In the genomic region with DNA sequence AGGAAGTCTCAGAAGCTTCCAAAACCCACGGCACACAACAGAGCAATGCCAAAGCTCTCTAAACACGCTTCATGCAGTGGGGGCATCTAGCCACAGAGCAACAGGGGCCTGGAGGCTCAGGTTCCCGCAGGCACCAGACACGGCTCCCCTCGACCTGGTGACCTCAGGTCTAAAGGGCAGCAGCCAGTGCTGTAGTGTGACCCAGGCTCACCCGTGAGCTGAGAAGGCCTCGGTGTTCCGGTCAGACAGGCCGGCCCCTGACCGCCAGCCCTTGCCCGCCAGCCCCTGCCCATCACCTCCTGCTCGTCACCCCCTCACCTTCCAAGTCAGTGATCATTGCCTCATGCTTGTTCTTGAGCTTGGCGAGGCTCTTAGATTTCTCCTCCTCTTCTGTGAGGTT, we compare ENCODE assay signal across 21 cellular contexts. TPM values are rescaled to one million over a fixed set of nuclear protein-coding genes. Genes with fewer than 3 reads are reported as not detected.
DNase-seq lines count a peak whose midpoint lies in the region; ATAC-seq and TF ChIP-seq lines count a peak whose summit lies in the region.
"Had no signal": no experiment of that assay in that cellular context is flagged by ENCODE, and none has a peak within 500 bp of the region (broad histone marks: within the 10 kb centered on the region; RNA-seq: fewer than 3 reads in every experiment).

No MANE protein-coding gene starts in this region.

- H3K4me1 Mint-ChIP-seq in activated CD4-positive, alpha-beta T cell treated with anti-CD3 and anti-CD28 coated beads, Interleukin-2, amount 10 ng/mL, durations not matched to agents 7 days and 5 days: peaks cover 27% of the 10 kb centered on the region
- peaks cover 19 to 33% (median 20%) of the 10 kb centered on the region in 3 donors for H3K4me1 Mint-ChIP-seq in CD8-positive, alpha-beta memory T cell
- peaks cover 10% of the 10 kb centered on the region for H3K4me1 Mint-ChIP-seq in CD8-positive, alpha-beta T cell (ENCODE audit: low read depth)

- H3K36me3 ChIP-seq in CD8-positive, alpha-beta memory T cell (ENCODE audit: insufficient read depth, low read length): peaks cover 97% of the 10 kb centered on the region
- H3K36me3 ChIP-seq in esophagus muscularis mucosa (peaks cover 97 to 100% (median 99%) of the 10 kb centered on the region in 4 donors), sigmoid colon (peaks cover 73 to 100% (median 96%) of the 10 kb centered on the region in 4 donors)
- peaks cover 90% of the 10 kb centered on the region for H3K36me3 ChIP-seq in CD8-positive, alpha-beta T cell (ENCODE audit: insufficient read depth, low read length)

- TF ChIP-seq CTCF in esophagus muscularis mucosa (IDR thresholded peaks at IDR 0.05) (no peak), sigmoid colon (IDR thresholded peaks at IDR 0.05) (no peak)
- TF ChIP-seq CTCF in CD8-positive, alpha-beta T cell (IDR thresholded peaks at IDR 0.05): no peak

- no peak overlapping the region for H3K4me3 ChIP-seq in CD8-positive, alpha-beta memory T cell (ENCODE audit: low read length)
- H3K4me3 ChIP-seq in esophagus muscularis mucosa: no peak overlapping the region
- H3K4me3 ChIP-seq in sigmoid colon: no peak overlapping the region
- H3K4me3 ChIP-seq in CD8-positive, alpha-beta T cell (ENCODE audit: low read depth, low read length): no peak overlapping the region
- H3K4me3 ChIP-seq: GM12878, GM23248 had no signal

- CTCF ChIA-PET in activated CD4-positive, alpha-beta T cell treated with anti-CD3 and anti-CD28 coated beads, Interleukin-2, amount 10 ng/mL, durations not matched to agents 7 days and 5 days (lab: Charles Lee): interaction anchor here (0.5 to 5.2 kb wide), 8 partner anchors 9 to 212 kb away, joined by 3 to 44 read pairs (median 4); no protein-coding TSS in a partner anchor
- CTCF ChIA-PET in CD8-positive, alpha-beta memory T cell (lab: Charles Lee): interaction anchor here (0.8 to 6.3 kb wide), 12 partner anchors 15 to 188 kb away, joined by 3 to 116 read pairs (median 4); a partner anchor contains a TSS
- CTCF ChIA-PET in CD8-positive, alpha-beta T cell (lab: Charles Lee): interaction anchor here (0.6 to 11.2 kb wide), 11 partner anchors 12 to 1384 kb away, joined by 3 to 227 read pairs (median 4); no protein-coding TSS in a partner anchor

- no peak overlapping the region for H3K27ac ChIP-seq in CD8-positive, alpha-beta memory T cell (ENCODE audit: low read depth, low read length)
- H3K27ac ChIP-seq in esophagus muscularis mucosa (replicated peaks in 1 of 4) (peak overlapping the region; percentile 78 to 89 (median 84)), sigmoid colon (peak overlapping the region; percentile 77 to 100 (median 89))
- no peak overlapping the region for H3K27ac ChIP-seq in CD8-positive, alpha-beta T cell (ENCODE audit: low read depth, low read length)
- H3K27ac ChIP-seq: 22Rv1, GM23248 had no signal

- POLR2A ChIA-PET in activated CD4-positive, alpha-beta T cell treated with anti-CD3 and anti-CD28 coated beads, Interleukin-2, amount 10 ng/mL, durations not matched to agents 7 days and 5 days (lab: Charles Lee): interaction anchor here (0.6 kb wide), 1 partner anchor 446 kb away, joined by 4 read pairs; no protein-coding TSS in a partner anchor
- POLR2A ChIA-PET in CD8-positive, alpha-beta memory T cell (lab: Charles Lee): interaction anchor here (1.0 to 1.2 kb wide), 2 partner anchors 9 to 34 kb away, joined by 5 read pairs; no protein-coding TSS in a partner anchor
- POLR2A ChIA-PET in CD8-positive, alpha-beta T cell (lab: Charles Lee): interaction anchor here (1.5 to 2.3 kb wide), 2 partner anchors 90 to 172 kb away, joined by 3 to 7 read pairs; a partner anchor contains a TSS

- no peak for TF ChIP-seq EP300 in esophagus muscularis mucosa (IDR thresholded peaks at IDR 0.05)
- TF ChIP-seq EP300 in sigmoid colon (IDR thresholded peaks at IDR 0.05): no peak

- H3K27me3 Mint-ChIP-seq in activated CD4-positive, alpha-beta T cell treated with anti-CD3 and anti-CD28 coated beads, Interleukin-2, amount 10 ng/mL, durations not matched to agents 7 days and 5 days: no peaks in the 10 kb centered on the region
- peaks cover 0 to 3% of the 10 kb centered on the region in 2 donors for H3K27me3 Mint-ChIP-seq in CD8-positive, alpha-beta memory T cell
- H3K27me3 Mint-ChIP-seq in CD8-positive, alpha-beta T cell (ENCODE audit: low read depth): no peaks in the 10 kb centered on the region

- H3K4me3 Mint-ChIP-seq in activated CD4-positive, alpha-beta T cell treated with anti-CD3 and anti-CD28 coated beads, Interleukin-2, amount 10 ng/mL, durations not matched to agents 7 days and 5 days: no peak overlapping the region
- peak overlapping the region in 1 of 7 donors; percentile 16 for H3K4me3 Mint-ChIP-seq in CD8-positive, alpha-beta memory T cell
- no peak overlapping the region for H3K4me3 Mint-ChIP-seq in CD8-positive, alpha-beta T cell

- H3K27ac Mint-ChIP-seq in activated CD4-positive, alpha-beta T cell treated with anti-CD3 and anti-CD28 coated beads, Interleukin-2, amount 10 ng/mL, durations not matched to agents 7 days and 5 days: peak overlapping the region; percentile 13
- H3K27ac Mint-ChIP-seq in CD8-positive, alpha-beta memory T cell: peak overlapping the region in 5 of 8 donors; percentile 17 to 84 (median 72)
- no peak overlapping the region for H3K27ac Mint-ChIP-seq in CD8-positive, alpha-beta T cell

- no peaks in the 10 kb centered on the region for H3K9me3 Mint-ChIP-seq in activated CD4-positive, alpha-beta T cell treated with anti-CD3 and anti-CD28 coated beads, Interleukin-2, amount 10 ng/mL, durations not matched to agents 7 days and 5 days
- no peaks in the 10 kb centered on the region for H3K9me3 Mint-ChIP-seq in CD8-positive, alpha-beta memory T cell
- no peaks in the 10 kb centered on the region for H3K9me3 Mint-ChIP-seq in CD8-positive, alpha-beta T cell

- peaks cover 78% of the 10 kb centered on the region for H3K36me3 Mint-ChIP-seq in activated CD4-positive, alpha-beta T cell treated with anti-CD3 and anti-CD28 coated beads, Interleukin-2, amount 10 ng/mL, durations not matched to agents 7 days and 5 days (ENCODE audit: low read depth)
- H3K36me3 Mint-ChIP-seq in CD8-positive, alpha-beta memory T cell: peaks cover 13 to 98% (median 24%) of the 10 kb centered on the region in 3 donors
- peaks cover 94% of the 10 kb centered on the region for H3K36me3 Mint-ChIP-seq in CD8-positive, alpha-beta T cell

- no peak for DNase-seq in activated CD4-positive, alpha-beta T cell treated with anti-CD3 and anti-CD28 coated beads, Interleukin-2, amount 10 ng/mL, durations not matched to agents 7 days and 5 days
- no peak for DNase-seq in activated CD4-positive, alpha-beta T cell treated with anti-CD3 and anti-CD28 coated beads, Interleukin-2, amount 50 U/mL, for 1 hour
- DNase-seq in CD8-positive, alpha-beta memory T cell: no peak
- DNase-seq in esophagus muscularis mucosa (ENCODE audit: extremely low spot score) (no peak), sigmoid colon (no peak), NCI-H1105 treated with DMSO at 0.1 percent for 48 hours (lab: John Stamatoyannopoulos, UW) (no peak)
- no peak for DNase-seq in CD8-positive, alpha-beta T cell
- DNase-seq: C1 segment of cervical spinal cord, DMS79, GM23248, NCI-H1048, NCI-H1694, NCI-H2107, NCI-H226, NCI-H526, RPMI8226 had no signal

- no peak for ATAC-seq in CD8-positive, alpha-beta T cell
- no peak for ATAC-seq in GM19023 (IDR thresholded peaks at IDR 0.05; ENCODE audit: unreplicated experiment)
- ATAC-seq: GM12878, HCT116 had no signal

- TF ChIP-seq POLR2A in esophagus muscularis mucosa (IDR thresholded peaks at IDR 0.05; ENCODE audit: low read depth): no peak
- no peak for TF ChIP-seq POLR2A in sigmoid colon (IDR thresholded peaks at IDR 0.05)

- H3K4me1 ChIP-seq in CD8-positive, alpha-beta memory T cell (ENCODE audit: insufficient read depth, low read length): peaks cover 10% of the 10 kb centered on the region
- H3K4me1 ChIP-seq in esophagus muscularis mucosa: peaks cover 0 to 32% (median 29%) of the 10 kb centered on the region in 4 donors
- peaks cover 0 to 34% (median 32%) of the 10 kb centered on the region in 4 donors for H3K4me1 ChIP-seq in sigmoid colon
- H3K4me1 ChIP-seq in CD8-positive, alpha-beta T cell (ENCODE audit: insufficient read depth, low read length): peaks cover 9% of the 10 kb centered on the region

- intact Hi-C loops in esophagus muscularis mucosa (cut with DNase I): no loop called here
- intact Hi-C loops in sigmoid colon (cut with DNase I): no loop called here
- intact Hi-C loops in CD8-positive, alpha-beta T cell (cut with DNase I, micrococcal nuclease): no loop called here

- no peaks in the 10 kb centered on the region for H3K9me3 ChIP-seq in CD8-positive, alpha-beta memory T cell (ENCODE audit: low read length)
- H3K9me3 ChIP-seq in esophagus muscularis mucosa (no peaks in the 10 kb centered on the region), sigmoid colon (no peaks in the 10 kb centered on the region)
- no peaks in the 10 kb centered on the region for H3K9me3 ChIP-seq in CD8-positive, alpha-beta T cell (ENCODE audit: low read length)

- H3K27me3 ChIP-seq in CD8-positive, alpha-beta memory T cell (ENCODE audit: insufficient read depth, low read length, poor library complexity, severe bottlenecking): no peaks in the 10 kb centered on the region
- H3K27me3 ChIP-seq in esophagus muscularis mucosa (no peaks in the 10 kb centered on the region), sigmoid colon (no peaks in the 10 kb centered on the region)
- H3K27me3 ChIP-seq in CD8-positive, alpha-beta T cell (ENCODE audit: insufficient read depth, low read length): no peaks in the 10 kb centered on the region

- 80% methylated on average over 5 of the region's 13 CpGs for WGBS in esophagus muscularis mucosa
- WGBS in sigmoid colon, 2 donors: 95% methylated on average over 13 of the region's 13 CpGs

RNA-seq across cellular contexts. Expression of a gene that starts 45.7 kb away (rescaled TPM):
- 10 to 100 TPM; 50.9 to 60.0 TPM for total RNA-seq in activated CD4-positive, alpha-beta T cell treated with anti-CD3 and anti-CD28 coated beads, Interleukin-2, amount 10 ng/mL, durations not matched to agents 7 days and 5 days
- total RNA-seq in CD8-positive, alpha-beta memory T cell: 10 to 100 TPM; 32.8 to 34.3 TPM
- 25.6 TPM for polyA plus RNA-seq in CD8-positive, alpha-beta memory T cell
- total RNA-seq in esophagus muscularis mucosa: 10 to 100 TPM; 19.0 to 48.8 (median 28.0) TPM
- total RNA-seq in sigmoid colon: 10 to 100 TPM; 15.0 to 36.0 (median 20.3) TPM
- polyA plus RNA-seq in sigmoid colon: 10 to 100 TPM in 2 of 3 donors, 1 to 10 TPM in 1; 6.6 to 64.0 (median 11.3) TPM
- 1 to 10 TPM; 5.0 to 5.3 TPM for total RNA-seq in CD8-positive, alpha-beta T cell
- total RNA-seq: G401 had no signal

RNA-seq across cellular contexts. Expression of a gene that starts 59.3 kb away (rescaled TPM):
- 10 to 100 TPM; 77.0 to 85.4 TPM for total RNA-seq in activated CD4-positive, alpha-beta T cell treated with anti-CD3 and anti-CD28 coated beads, Interleukin-2, amount 10 ng/mL, durations not matched to agents 7 days and 5 days
- total RNA-seq in CD8-positive, alpha-beta memory T cell: 10 to 100 TPM; 59.0 to 62.8 TPM
- 27.1 TPM for polyA plus RNA-seq in CD8-positive, alpha-beta memory T cell
- 10 to 100 TPM; 22.0 to 41.9 (median 34.4) TPM for total RNA-seq in esophagus muscularis mucosa
- total RNA-seq in sigmoid colon: 10 to 100 TPM; 26.8 to 59.5 (median 29.4) TPM
- polyA plus RNA-seq in sigmoid colon: 10 to 100 TPM; 18.6 to 45.1 (median 24.3) TPM
- total RNA-seq in CD8-positive, alpha-beta T cell: 10 to 100 TPM; 17.4 to 18.2 TPM

Comparison
In these comparisons a context has a peak if more than half of its experiments do, and no peak if none do; other contexts are left out.
1. H3K27ac ChIP-seq: peak in esophagus muscularis mucosa (4 of 4) and sigmoid colon (4 of 4); none in CD8-positive, alpha-beta memory T cell (single experiment) and CD8-positive, alpha-beta T cell (single experiment).